Comparison of ENCODE assay signal across 14 cellular contexts in genomic region chr14:22168092-22168955, GRCh38.
DNase-seq lines count a peak whose midpoint lies in the region; ATAC-seq and TF ChIP-seq lines count a peak whose summit lies in the region.
"Had no signal": no experiment of that assay in that cellular context is flagged by ENCODE, and none has a peak within 500 bp of the region (broad histone marks: within the 10 kb centered on the region; RNA-seq: fewer than 3 reads in every experiment).

No MANE protein-coding gene starts in this region.

- H3K79me2 ChIP-seq in Loucy (ENCODE audit: insufficient read depth, low read length), result no peaks in the 10 kb centered on the region

- no peaks in the 10 kb centered on the region for H3K27me3 Mint-ChIP-seq in activated naive CD8-positive, alpha-beta T cell treated with anti-CD3 and anti-CD28 coated beads for 36 hours

- peak overlapping the region; percentile 91 for H2AFZ ChIP-seq in Loucy (ENCODE audit: low read length)

- peak; percentile 51 for TF ChIP-seq CTCF in Loucy (conservative IDR thresholded peaks at IDR 0.05; ENCODE audit: low read length)

- no peaks in the 10 kb centered on the region for H3K9me2 ChIP-seq in Loucy (replicated peaks; ENCODE audit: low read depth, low read length)

- H3K9ac ChIP-seq in Loucy (ENCODE audit: low read depth, low read length, poor library complexity, severe bottlenecking), result peak overlapping the region; percentile 55

- H3K36me3 Mint-ChIP-seq in activated naive CD8-positive, alpha-beta T cell treated with anti-CD3 and anti-CD28 coated beads for 36 hours, result peaks cover 2% of the 10 kb centered on the region

- H3K9me3 Mint-ChIP-seq in activated naive CD8-positive, alpha-beta T cell treated with anti-CD3 and anti-CD28 coated beads for 36 hours, result no peaks in the 10 kb centered on the region
- H3K9me3 Mint-ChIP-seq: dendritic cell treated with granulocyte-macrophage colony-stimulating factor and Interleukin-4, amounts not matched to agents 40 ng/mL and 50 ng/mL, for 4 days had no signal

- H3K36me3 ChIP-seq in Loucy (ENCODE audit: insufficient read depth, low read length), result no peaks in the 10 kb centered on the region
- H3K36me3 ChIP-seq: HAP-1, ovary, stomach had no signal

- no peaks in the 10 kb centered on the region for H3F3A ChIP-seq in Loucy (ENCODE audit: low read depth)

- H3K4me2 ChIP-seq in Loucy (ENCODE audit: low read depth, low read length, poor library complexity, severe bottlenecking), result peak overlapping the region; percentile 59

- DNase-seq in Caki2 (ENCODE audit: low read depth), result peak; percentile 32
- DNase-seq in activated naive CD8-positive, alpha-beta T cell treated with anti-CD3 and anti-CD28 coated beads for 36 hours, result no peak
- no peak for DNase-seq in left colon
- DNase-seq in NCI-H187 (lab: John Stamatoyannopoulos, UW), result no peak
- DNase-seq in SW 1271 (lab: John Stamatoyannopoulos, UW), result no peak
- DNase-seq: DMS153, ovary, stomach had no signal

- no peaks in the 10 kb centered on the region for H3K9me3 ChIP-seq in Loucy (ENCODE audit: insufficient read depth, low read depth, low read length)
- H3K9me3 ChIP-seq: HAP-1, ovary, stomach had no signal

- peak overlapping the region; percentile 77 for H3K4me3 Mint-ChIP-seq in activated naive CD8-positive, alpha-beta T cell treated with anti-CD3 and anti-CD28 coated beads for 36 hours
- H3K4me3 Mint-ChIP-seq: dendritic cell treated with granulocyte-macrophage colony-stimulating factor and Interleukin-4, amounts not matched to agents 40 ng/mL and 50 ng/mL, for 4 days had no signal

- H3K4me1 ChIP-seq in Loucy (ENCODE audit: insufficient read depth, low read length, poor library complexity, severe bottlenecking), result peaks cover 7% of the 10 kb centered on the region
- H3K4me1 ChIP-seq: HAP-1 had no signal

- H3K4me1 Mint-ChIP-seq in activated naive CD8-positive, alpha-beta T cell treated with anti-CD3 and anti-CD28 coated beads for 36 hours, result no peaks in the 10 kb centered on the region

- ATAC-seq in left colon (peak; percentile 71), HG03159 (IDR thresholded peaks at IDR 0.05; ENCODE audit: unreplicated experiment) (no peak)
- ATAC-seq: K562 had no signal

- intact Hi-C loops in left colon (cut with DNase I, micrococcal nuclease), result no loop called here

- peak overlapping the region; percentile 83 for H3K27ac Mint-ChIP-seq in activated naive CD8-positive, alpha-beta T cell treated with anti-CD3 and anti-CD28 coated beads for 36 hours
- H3K27ac Mint-ChIP-seq: dendritic cell treated with granulocyte-macrophage colony-stimulating factor and Interleukin-4, amounts not matched to agents 40 ng/mL and 50 ng/mL, for 4 days had no signal

- H3K4me3 ChIP-seq in Loucy (ENCODE audit: low read length, poor library complexity, severe bottlenecking), result peak overlapping the region; percentile 63
- H3K4me3 ChIP-seq: HAP-1, K562, lung, ovary, stomach had no signal

- no peaks in the 10 kb centered on the region for H3K27me3 ChIP-seq in Loucy (ENCODE audit: insufficient read depth, low read length, poor library complexity, severe bottlenecking)
- H3K27me3 ChIP-seq: ovary, stomach had no signal

- H4K20me1 ChIP-seq in Loucy (ENCODE audit: insufficient read depth, low read length, poor library complexity, severe bottlenecking), result no peaks in the 10 kb centered on the region

- in situ Hi-C loops in Caki2 (cut with HindIII; ENCODE audit: low pct_unique_long_range_greater_than_20kb, low sequenced_read_pairs), result no loop called here
